Comparison of ENCODE assay signal across 1 cellular context in genomic region chr16:16272573-16273221, GRCh38.
TF ChIP-seq lines count a peak whose summit lies in the region.
"Not testable (repeated sequence)": the region's sequence is repeated elsewhere in the genome, so short reads cannot be mapped to it uniquely, and the experiment has no call there.

No MANE protein-coding gene starts in this region.

TF ChIP-seq in HepG2, 621 proteins besides CTCF, POLR2A, EP300 and RAD21 (continued from another document):
- TF ChIP-seq FOXP4 (CRISPR knock-in tag; IDR thresholded peaks at IDR 0.05), result peak; percentile 39; the same call in 1 of the 2 replicates
- 0 out of 2 replicates have a peak, but pooled peaks have one; percentile 20 for TF ChIP-seq PATZ1 (CRISPR knock-in tag; IDR thresholded peaks at IDR 0.05)
- peak; percentile 58; the same call in 1 of the 2 replicates for TF ChIP-seq MXD4 (CRISPR knock-in tag; IDR thresholded peaks at IDR 0.05)
- 0 out of 2 replicates have a peak, but pooled peaks have one; percentile 21 for TF ChIP-seq ZNF614 (CRISPR knock-in tag; IDR thresholded peaks at IDR 0.05; ENCODE audit: borderline replicate concordance)
- peak; percentile 72 for TF ChIP-seq HOXA3 (CRISPR knock-in tag; IDR thresholded peaks at IDR 0.05)
- TF ChIP-seq KAT8 (CRISPR knock-in tag; IDR thresholded peaks at IDR 0.05), result peak; percentile 49
- peak; percentile 67 for TF ChIP-seq GATAD2A (CRISPR knock-in tag; IDR thresholded peaks at IDR 0.05)
- 0 out of 2 replicates have a peak, but pooled peaks have one; percentile 43 for TF ChIP-seq FOXJ3 (CRISPR knock-in tag; IDR thresholded peaks at IDR 0.05; ENCODE audit: borderline replicate concordance)
- TF ChIP-seq ZFY (CRISPR knock-in tag; IDR thresholded peaks at IDR 0.05), result peak; percentile 61
- TF ChIP-seq ZBTB44 (CRISPR knock-in tag; IDR thresholded peaks at IDR 0.05), result 0 out of 2 replicates have a peak, but pooled peaks have one; percentile 26
- 0 out of 2 replicates have a peak, but pooled peaks have one; percentile 59 for TF ChIP-seq ZNF205 (CRISPR knock-in tag; IDR thresholded peaks at IDR 0.05)
- not testable (repeated sequence) for TF ChIP-seq FOXP1 (IDR thresholded peaks at IDR 0.05)
- 0 out of 2 replicates have a peak, but pooled peaks have one; percentile 9 for TF ChIP-seq FOXP1 (CRISPR knock-in tag; IDR thresholded peaks at IDR 0.05)
- peak; percentile 36; the same call in 1 of the 2 replicates for TF ChIP-seq GATAD1 (CRISPR knock-in tag; IDR thresholded peaks at IDR 0.05)
- TF ChIP-seq ATF2 (CRISPR knock-in tag; IDR thresholded peaks at IDR 0.05), result 0 out of 2 replicates have a peak, but pooled peaks have one; percentile 26
- 0 out of 2 replicates have a peak, but pooled peaks have one; percentile 49 for TF ChIP-seq ZBTB25 (CRISPR knock-in tag; IDR thresholded peaks at IDR 0.05)
- TF ChIP-seq ZNF331 (CRISPR knock-in tag; IDR thresholded peaks at IDR 0.05), result 0 out of 2 replicates have a peak, but pooled peaks have one; percentile 24
- peak; percentile 34; the same call in 1 of the 2 replicates for TF ChIP-seq CEBPG (CRISPR knock-in tag; IDR thresholded peaks at IDR 0.05)
- TF ChIP-seq ZBTB7B (CRISPR knock-in tag; IDR thresholded peaks at IDR 0.05), result 0 out of 2 replicates have a peak, but pooled peaks have one; percentile 42
- peak; percentile 72 for TF ChIP-seq MED1 (CRISPR knock-in tag; IDR thresholded peaks at IDR 0.05)
- TF ChIP-seq BCL6 (CRISPR knock-in tag; IDR thresholded peaks at IDR 0.05), result peak; percentile 84
- peak; percentile 64; the same call in 1 of the 2 replicates for TF ChIP-seq ETV5 (CRISPR knock-in tag; IDR thresholded peaks at IDR 0.05; ENCODE audit: borderline replicate concordance)
- peak; percentile 73 for TF ChIP-seq SAP130 (CRISPR knock-in tag; IDR thresholded peaks at IDR 0.05; ENCODE audit: low read depth)
- TF ChIP-seq THRA (CRISPR knock-in tag; IDR thresholded peaks at IDR 0.05; ENCODE audit: borderline replicate concordance), result peak; percentile 70; the same call in 1 of the 2 replicates
- TF ChIP-seq FOXA3 (CRISPR knock-in tag; IDR thresholded peaks at IDR 0.05), result peak; percentile 49
- peak; percentile 77 for TF ChIP-seq HNF4A (CRISPR knock-in tag; IDR thresholded peaks at IDR 0.05)
- TF ChIP-seq NR2F6 (IDR thresholded peaks at IDR 0.05), result 0 out of 2 replicates have a peak, but pooled peaks have one; percentile 20
- peak; percentile 44; the same call in 1 of the 2 replicates for TF ChIP-seq NR2F6 (CRISPR knock-in tag; IDR thresholded peaks at IDR 0.05)
- TF ChIP-seq NCOR1 (IDR thresholded peaks at IDR 0.05; ENCODE audit: borderline replicate concordance, low read length), result peak; percentile 22; the same call in 1 of the 2 replicates
- TF ChIP-seq ZBTB33 (CRISPR knock-in tag; IDR thresholded peaks at IDR 0.05), result 0 out of 2 replicates have a peak, but pooled peaks have one; percentile 36
- peak; percentile 33; the same call in 1 of the 2 replicates for TF ChIP-seq HOMEZ (CRISPR knock-in tag; IDR thresholded peaks at IDR 0.05; ENCODE audit: low read depth)
- TF ChIP-seq NR2F1 (CRISPR knock-in tag; IDR thresholded peaks at IDR 0.05), result 0 out of 4 replicates have a peak, but pooled peaks of 1 of the 2 experiments have one; percentile 14
- TF ChIP-seq KLF6 (CRISPR knock-in tag; IDR thresholded peaks at IDR 0.05), result 0 out of 2 replicates have a peak, but pooled peaks have one; percentile 64
- peak; percentile 29 for TF ChIP-seq PHF5A (CRISPR knock-in tag; IDR thresholded peaks at IDR 0.05; ENCODE audit: low read depth, unreplicated experiment)
TF ChIP-seq in HepG2: peak in this region for 79; not testable (repeated sequence) for 542.
